ENCODE assay signal across 9 cellular contexts in the genomic region with DNA sequence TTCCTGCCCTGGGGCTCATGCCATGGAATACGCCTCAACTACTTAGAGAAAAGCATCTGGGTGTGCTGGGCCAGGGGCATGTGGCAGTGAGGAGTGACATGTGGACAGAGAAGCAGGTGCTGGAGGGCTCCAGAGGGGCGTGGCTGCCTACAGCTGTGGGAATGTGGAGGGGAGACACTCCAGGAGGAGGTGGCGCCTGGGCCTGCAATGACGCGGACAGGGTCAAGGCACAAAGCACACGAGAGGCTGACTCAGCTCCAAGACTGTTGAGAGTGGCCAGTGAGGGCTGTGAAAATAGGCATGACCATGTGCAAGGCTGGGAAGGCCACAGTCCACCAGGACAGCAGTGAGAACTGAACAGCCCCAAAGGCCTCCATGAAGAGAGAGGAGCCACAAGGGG. TPM values are rescaled to one million over a fixed set of nuclear protein-coding genes. Genes with fewer than 3 reads are reported as not detected.
A peak's percentile ranks its signal among the peaks of the same experiment; 100 is the strongest.
DNase-seq lines count a peak whose midpoint lies in the region; ATAC-seq and TF ChIP-seq lines count a peak whose summit lies in the region.
"Had no signal": no experiment of that assay in that cellular context is flagged by ENCODE, and none has a peak within 500 bp of the region (broad histone marks: within the 10 kb centered on the region; RNA-seq: fewer than 3 reads in every experiment).

No MANE protein-coding gene starts in this region.

- intact Hi-C loops in MCF 10A (cut with micrococcal nuclease) (no loop called here), mammary epithelial cell (cut with micrococcal nuclease) (no loop called here), lower lobe of right lung (cut with DNase I) (no loop called here), vagina (cut with DNase I) (loop anchor here (10.0 kb wide), 2 partner anchors 79 to 399 kb away; no protein-coding TSS in a partner anchor)

- H3K4me3 ChIP-seq in mammary epithelial cell (replicated peaks in 1 of 3; ENCODE audit: insufficient read depth in 1 of 3, low read depth in 2 of 3, low read length in 3 of 3) = no peak overlapping the region
- H3K4me3 ChIP-seq in astrocyte of the cerebellum (ENCODE audit: low read depth, low read length) = no peak overlapping the region
- no peak overlapping the region for H3K4me3 ChIP-seq in lower lobe of right lung
- no peak overlapping the region for H3K4me3 ChIP-seq in vagina

- H3K27me3 ChIP-seq in mammary epithelial cell (ENCODE audit: insufficient read depth, low read length) (no peaks in the 10 kb centered on the region), lower lobe of right lung (ENCODE audit: low read depth) (no peaks in the 10 kb centered on the region), vagina (no peaks in the 10 kb centered on the region), foreskin keratinocyte (no peaks in the 10 kb centered on the region)

- ATAC-seq in lower lobe of right lung (peak; percentile 52 to 79), foreskin keratinocyte (no peak), HG03196 (IDR thresholded peaks at IDR 0.05; ENCODE audit: unreplicated experiment) (no peak)

- no peaks in the 10 kb centered on the region for H3K27me3 Mint-ChIP-seq in MCF 10A (ENCODE audit: insufficient read depth, unreplicated experiment)
- H3K27me3 Mint-ChIP-seq: activated naive CD4-positive, alpha-beta T cell treated with anti-CD3 and anti-CD28 coated beads, Interleukin-2, amount 50 U/mL, for 24 hours had no signal

- TF ChIP-seq CTCF in MCF 10A (IDR thresholded peaks at IDR 0.05; ENCODE audit: unreplicated experiment) = no peak
- no peak for TF ChIP-seq CTCF in mammary epithelial cell (conservative IDR thresholded peaks at IDR 0.05 in 1 of 2, IDR thresholded peaks at IDR 0.05 in 1 of 2; ENCODE audit: extremely low read depth in 1 of 2, insufficient read depth in 1 of 2, low read depth in 1 of 2, low read length in 2 of 2)
- TF ChIP-seq CTCF in astrocyte of the cerebellum (IDR thresholded peaks at IDR 0.05; ENCODE audit: low read depth, low read length, missing control alignments) = no peak
- TF ChIP-seq CTCF in lower lobe of right lung (IDR thresholded peaks at IDR 0.05) = no peak
- TF ChIP-seq CTCF in vagina (IDR thresholded peaks at IDR 0.05) = no peak
- TF ChIP-seq CTCF in GM13976 (IDR thresholded peaks at IDR 0.05; ENCODE audit: borderline replicate concordance, control extremely low read depth, extremely low read depth, insufficient read depth, missing control alignments) = no peak
- TF ChIP-seq CTCF in foreskin keratinocyte (conservative IDR thresholded peaks at IDR 0.05) = no peak

- POLR2A ChIA-PET in MCF 10A (lab: Yijun Ruan, JAX) = no interaction called here

- H3K36me3 ChIP-seq in mammary epithelial cell (ENCODE audit: insufficient read depth, low read length) (peaks cover 18% of the 10 kb centered on the region), lower lobe of right lung (peaks cover 57% of the 10 kb centered on the region), vagina (peaks cover 0 to 46% of the 10 kb centered on the region in 2 donors)

- H3K4me1 ChIP-seq in mammary epithelial cell (ENCODE audit: insufficient read depth, low read length) (peaks cover 13% of the 10 kb centered on the region), lower lobe of right lung (peaks cover 69% of the 10 kb centered on the region), vagina (peaks cover 76% of the 10 kb centered on the region), foreskin keratinocyte (peaks cover 1% of the 10 kb centered on the region)

- peak overlapping the region; percentile 39 for H3K27ac Mint-ChIP-seq in MCF 10A (ENCODE audit: low read depth, unreplicated experiment)
- H3K27ac Mint-ChIP-seq: activated naive CD4-positive, alpha-beta T cell treated with anti-CD3 and anti-CD28 coated beads, Interleukin-2, amount 50 U/mL, for 24 hours had no signal

- H3K27ac ChIP-seq in mammary epithelial cell (ENCODE audit: insufficient read depth, low read depth, low read length) (no peak overlapping the region), lower lobe of right lung (peak overlapping the region; percentile 78), vagina (peak overlapping the region; percentile 76), foreskin keratinocyte (no peak overlapping the region)

- H3K4me3 Mint-ChIP-seq in MCF 10A (ENCODE audit: unreplicated experiment) = no peak overlapping the region
- H3K4me3 Mint-ChIP-seq: activated naive CD4-positive, alpha-beta T cell treated with anti-CD3 and anti-CD28 coated beads, Interleukin-2, amount 50 U/mL, for 24 hours had no signal

- H3K9me3 Mint-ChIP-seq in MCF 10A (ENCODE audit: unreplicated experiment) = no peaks in the 10 kb centered on the region
- H3K9me3 Mint-ChIP-seq: activated naive CD4-positive, alpha-beta T cell treated with anti-CD3 and anti-CD28 coated beads, Interleukin-2, amount 50 U/mL, for 24 hours had no signal

- DNase-seq in MCF 10A (ENCODE audit: unreplicated experiment) (no peak), mammary epithelial cell (no peak), astrocyte of the cerebellum (ENCODE audit: low read depth) (peak; percentile 9), lower lobe of right lung (peak; percentile 80), vagina (ENCODE audit: extremely low spot score in 2 of 2) (no peak), GM13976 (ENCODE audit: low spot score) (no peak), foreskin keratinocyte (no peak)

- H3K9me3 ChIP-seq in mammary epithelial cell (replicated peaks; ENCODE audit: insufficient read depth, low read length) = no peaks in the 10 kb centered on the region
- H3K9me3 ChIP-seq in lower lobe of right lung = no peaks in the 10 kb centered on the region
- no peaks in the 10 kb centered on the region for H3K9me3 ChIP-seq in vagina

- peaks cover 64% of the 10 kb centered on the region for H3K79me2 ChIP-seq in mammary epithelial cell (ENCODE audit: insufficient read depth, low read length)

- H2AFZ ChIP-seq in mammary epithelial cell (ENCODE audit: low read depth, low read length) = no peak overlapping the region

- CTCF ChIA-PET in MCF 10A (lab: Yijun Ruan, JAX) (interaction anchor here (0.5 to 1.3 kb wide), 4 partner anchors 10 to 160 kb away, joined by 3 to 6 read pairs (median 3); no protein-coding TSS in a partner anchor), mammary epithelial cell (lab: Charles Lee; ENCODE audit: low non-redundant PET) (no interaction called here)

- no peaks in the 10 kb centered on the region for H4K20me1 ChIP-seq in mammary epithelial cell (ENCODE audit: insufficient read depth, low read length)

- in situ Hi-C loops in mammary epithelial cell (cut with MboI; ENCODE audit: low sequenced_read_pairs in 2 of 2) = no loop called here
- in situ Hi-C loops in astrocyte of the cerebellum (cut with HindIII; ENCODE audit: low sequenced_read_pairs) = no loop called here
- in situ Hi-C loops in GM13976 (cut with MboI; ENCODE audit: low sequenced_read_pairs, unreplicated experiment) = no loop called here

- no peak for TF ChIP-seq POLR2A in vagina (IDR thresholded peaks at IDR 0.05)

- H3K4me2 ChIP-seq in mammary epithelial cell (ENCODE audit: insufficient read depth, low read depth, low read length) = no peak overlapping the region

- no peak overlapping the region for H3K9ac ChIP-seq in mammary epithelial cell (ENCODE audit: insufficient read depth, low read length)

- dilution Hi-C loops in mammary epithelial cell (cut with HindIII; ENCODE audit: low sequenced_read_pairs) = no loop called here

- BruUV-seq in MCF 10A (replicated peaks; lab: Mats Ljungman, UMichigan) = no TSS peak
- no TSS peak for BruUV-seq in mammary epithelial cell (replicated peaks; lab: Mats Ljungman, UMichigan)

- peaks cover 56% of the 10 kb centered on the region for H3K36me3 Mint-ChIP-seq in MCF 10A (ENCODE audit: insufficient read depth, unreplicated experiment)

- 69% methylated on average over 6 of the region's 6 CpGs for WGBS in mammary epithelial cell (ENCODE audit: low coverage, missing lambda C conversion rate)

- peaks cover 7% of the 10 kb centered on the region for H3K4me1 Mint-ChIP-seq in MCF 10A (ENCODE audit: insufficient read depth, unreplicated experiment)

RNA-seq across cellular contexts. Expression of a gene that starts 48.5 kb away (rescaled TPM):
- total RNA-seq in MCF 10A (2022) = not detected in 2 replicates
- under 1 TPM in 1 of 2 donors, not detected in 1; 0.33 TPM for total RNA-seq in mammary epithelial cell
- not detected for polyA plus RNA-seq in mammary epithelial cell
- polyA minus RNA-seq in mammary epithelial cell = not detected
- 14.5 TPM for total RNA-seq in lower lobe of right lung
- 13.0 TPM for total RNA-seq in vagina
- not detected in 2 replicates for total RNA-seq in foreskin keratinocyte
- polyA plus RNA-seq in foreskin keratinocyte = not detected in 2 replicates

RNA-seq across cellular contexts. Expression of a gene that starts 50.5 kb away (rescaled TPM):
- 43.9 and 45.9 TPM in 2 replicates for total RNA-seq in MCF 10A (2022)
- 10 to 100 TPM; 17.8 to 42.1 TPM for total RNA-seq in mammary epithelial cell
- 31.4 TPM for polyA plus RNA-seq in mammary epithelial cell
- 19.6 TPM for polyA minus RNA-seq in mammary epithelial cell
- 42.9 TPM for total RNA-seq in lower lobe of right lung
- total RNA-seq in vagina = 55.5 TPM
- 35.6 and 42.5 TPM in 2 replicates for total RNA-seq in foreskin keratinocyte
- polyA plus RNA-seq in foreskin keratinocyte = 65.0 and 67.0 TPM in 2 replicates

RNA-seq across cellular contexts. Expression of a gene that starts 53.4 kb away (rescaled TPM):
- 14.2 and 20.2 TPM in 2 replicates for total RNA-seq in MCF 10A (2022)
- 10 to 100 TPM; 21.3 to 42.3 TPM for total RNA-seq in mammary epithelial cell
- polyA plus RNA-seq in mammary epithelial cell = 24.6 TPM
- 63.5 TPM for polyA minus RNA-seq in mammary epithelial cell
- total RNA-seq in lower lobe of right lung = 97.0 TPM
- total RNA-seq in vagina = 227 TPM
- total RNA-seq in foreskin keratinocyte = 45.0 and 46.9 TPM in 2 replicates
- 34.1 and 36.8 TPM in 2 replicates for polyA plus RNA-seq in foreskin keratinocyte

Comparison
In these comparisons a context has a peak if more than half of its experiments do, and no peak if none do; other contexts are left out.
1. DNase-seq: peak in astrocyte of the cerebellum (single experiment) and lower lobe of right lung (single experiment); none in MCF 10A (single experiment), mammary epithelial cell (single experiment), vagina (0 of 2), GM13976 (single experiment) and foreskin keratinocyte (0 of 2).
2. H3K27ac ChIP-seq: peak in lower lobe of right lung (single experiment) and vagina (single experiment); none in mammary epithelial cell (single experiment) and foreskin keratinocyte (single experiment).
3. ATAC-seq: peak in lower lobe of right lung (2 of 2); none in foreskin keratinocyte (single experiment) and HG03196 (single experiment).
4. RNA of a gene that starts 48.5 kb away (total RNA-seq): 14.5 TPM in lower lobe of right lung (single experiment) and 13.0 TPM in vagina (single experiment); 0.33 TPM in mammary epithelial cell, not detected in MCF 10A and not detected in foreskin keratinocyte; every median in the first group is over 10 times any median in the second.